In the genomic region with DNA sequence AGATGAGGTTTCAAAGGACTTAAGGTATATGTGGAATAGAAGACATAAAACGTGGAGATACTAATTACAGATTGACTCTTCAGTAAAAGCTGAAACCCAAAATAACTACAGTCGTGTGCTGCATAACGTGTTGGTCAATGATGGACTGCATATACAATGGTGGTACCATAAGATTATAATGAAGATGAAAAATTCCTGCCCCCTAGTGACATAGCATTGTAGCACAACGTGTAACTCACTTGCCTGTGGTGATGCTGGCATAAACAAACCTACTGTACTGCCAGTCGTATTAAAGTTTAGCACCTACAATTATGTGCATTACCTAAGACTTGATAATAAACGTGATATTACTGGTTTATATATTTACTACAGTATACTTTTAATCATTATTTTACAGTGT, we compare ENCODE assay signal across 10 cellular contexts.
DNase-seq lines count a peak whose midpoint lies in the region; ATAC-seq and TF ChIP-seq lines count a peak whose summit lies in the region.
"Had no signal": no experiment of that assay in that cellular context is flagged by ENCODE, and none has a peak within 500 bp of the region (broad histone marks: within the 10 kb centered on the region; RNA-seq: fewer than 3 reads in every experiment).

No MANE protein-coding gene starts in this region.

- TF ChIP-seq EP300 in tibial nerve (IDR thresholded peaks at IDR 0.05): no peak

- no peak overlapping the region for H4K5ac ChIP-seq in mesendoderm (ENCODE audit: low read length)

- DNase-seq in RKO (ENCODE audit: low spot score) (peak; percentile 19), mesendoderm (peak; percentile 4), tibial nerve (ENCODE audit: low spot score in 2 of 2) (no peak)
- no peak for DNase-seq in activated T-cell treated with anti-CD3 and anti-CD28 coated beads, Interleukin-2, amount 50 U/mL, for 1 hour
- DNase-seq: activated T-cell treated with anti-CD3 and anti-CD28 coated beads, Interleukin-2, amount 50 U/mL, for 48 hours had no signal

- no peaks in the 10 kb centered on the region for H3K4me1 ChIP-seq in mesendoderm (ENCODE audit: control insufficient read depth, low read depth, low read length)
- no peaks in the 10 kb centered on the region for H3K4me1 ChIP-seq in tibial nerve
- H3K4me1 ChIP-seq: vagina had no signal

- H3K9ac ChIP-seq in mesendoderm (ENCODE audit: low read length): no peak overlapping the region

- no peak overlapping the region for H3K27ac ChIP-seq in mesendoderm (ENCODE audit: low read depth, low read length)
- H3K27ac ChIP-seq in tibial nerve: no peak overlapping the region
- H3K27ac ChIP-seq: vagina had no signal

- no peak for TF ChIP-seq POLR2A in tibial nerve (IDR thresholded peaks at IDR 0.05)

- H3K36me3 ChIP-seq in mesendoderm (ENCODE audit: control insufficient read depth, insufficient read depth, low read length) (no peaks in the 10 kb centered on the region), tibial nerve (no peaks in the 10 kb centered on the region)
- H3K36me3 ChIP-seq: vagina had no signal

- H3K4me3 ChIP-seq in mesendoderm (ENCODE audit: low read length) (no peak overlapping the region), tibial nerve (no peak overlapping the region)
- H3K4me3 ChIP-seq: vagina had no signal

- H3K56ac ChIP-seq in mesendoderm (ENCODE audit: low read length): no peak overlapping the region

- H2BK15ac ChIP-seq in mesendoderm (replicated peaks; ENCODE audit: low read depth): no peak overlapping the region

- ATAC-seq in HG02798 (IDR thresholded peaks at IDR 0.05; ENCODE audit: poor library complexity, unreplicated experiment) (peak; percentile 50), GM19452 (IDR thresholded peaks at IDR 0.05; ENCODE audit: unreplicated experiment) (no peak), HG03521 (IDR thresholded peaks at IDR 0.05; ENCODE audit: unreplicated experiment) (no peak)

- H3K27me3 ChIP-seq in mesendoderm (ENCODE audit: insufficient read depth, low read length, poor library complexity) (no peaks in the 10 kb centered on the region), tibial nerve (no peaks in the 10 kb centered on the region)
- H3K27me3 ChIP-seq: vagina had no signal

- no peak overlapping the region for H3K4me2 ChIP-seq in mesendoderm (ENCODE audit: low read length)

- no peak overlapping the region for H3K4ac ChIP-seq in mesendoderm (ENCODE audit: low read depth, low read length)

- no peaks in the 10 kb centered on the region for H3K79me1 ChIP-seq in mesendoderm (ENCODE audit: low read length)

- TF ChIP-seq CTCF in GM12874 (IDR thresholded peaks at IDR 0.05; ENCODE audit: insufficient read depth, low read depth, low read length): peak; percentile 38
- TF ChIP-seq CTCF in tibial nerve (IDR thresholded peaks at IDR 0.05): no peak

- no peak overlapping the region for H2AK5ac ChIP-seq in mesendoderm (ENCODE audit: low read length)

- H3K18ac ChIP-seq in mesendoderm (ENCODE audit: low read length): no peak overlapping the region

- no peak overlapping the region for H2BK120ac ChIP-seq in mesendoderm (ENCODE audit: low read depth, low read length)

- H2BK5ac ChIP-seq in mesendoderm (ENCODE audit: low read length): no peak overlapping the region

- no peak overlapping the region for H4K8ac ChIP-seq in mesendoderm (ENCODE audit: low read depth, low read length)

- no CpG with 5 or more reads among the region's 6 CpGs for WGBS in mesendoderm (ENCODE audit: extremely low coverage, insufficient coverage, low lambda C conversion rate)
- 74 to 79% methylated on average over 6 of the region's 6 CpGs for WGBS in tibial nerve, 2 donors

- H3K79me2 ChIP-seq in mesendoderm (ENCODE audit: control insufficient read depth, insufficient read depth, low read length): no peaks in the 10 kb centered on the region

- H3K9me3 ChIP-seq in tibial nerve: no peaks in the 10 kb centered on the region
- H3K9me3 ChIP-seq: vagina had no signal

- H3K23ac ChIP-seq in mesendoderm (ENCODE audit: low read length): no peak overlapping the region

Comparison
In these comparisons a context has a peak if more than half of its experiments do, and no peak if none do; other contexts are left out.
1. DNase-seq: peak in RKO (single experiment) and mesendoderm (single experiment); none in activated T-cell treated with anti-CD3 and anti-CD28 coated beads, Interleukin-2, amount 50 U/mL, for 1 hour (single experiment) and tibial nerve (0 of 2).